In genomic region chr12:72133497-72134055, GRCh38 we compare ENCODE assay signal across 14 cellular contexts.
DNase-seq lines count a peak whose midpoint lies in the region; ATAC-seq and TF ChIP-seq lines count a peak whose summit lies in the region.
"Had no signal": no experiment of that assay in that cellular context is flagged by ENCODE, and none has a peak within 500 bp of the region (broad histone marks: within the 10 kb centered on the region; RNA-seq: fewer than 3 reads in every experiment).

No MANE protein-coding gene starts in this region.

- DNase-seq in NCI-H146 (lab: John Stamatoyannopoulos, UW) (peak; percentile 0), NCI-H146 treated with DMSO at 0.1 percent for 48 hours (lab: John Stamatoyannopoulos, UW; ENCODE audit: unreplicated experiment) (no peak), HT1080 (ENCODE audit: low read depth) (peak; percentile 15), brain microvascular endothelial cell (no peak), trophoblast cell (no peak), lower leg skin (ENCODE audit: low spot score in 2 of 2) (no peak)
- DNase-seq in CD4-positive, alpha-beta T cell = no peak
- DNase-seq: activated T-cell treated with anti-CD3 and anti-CD28 coated beads, Interleukin-2, amount 50 U/mL, for 1 hour; mucosa of descending colon; NCI-H2107; stimulated activated CD8-positive, alpha-beta memory T cell treated with anti-CD3 and anti-CD28 coated beads, Interleukin-4, amount 100 ng/mL, for 48 hours had no signal

- H3K9me3 Mint-ChIP-seq in CD4-positive, alpha-beta T cell = peaks cover 4% of the 10 kb centered on the region

- no peaks in the 10 kb centered on the region for H3K79me2 ChIP-seq in trophoblast cell (ENCODE audit: control insufficient read depth, insufficient read depth, low read length, poor library complexity)

- CTCF ChIA-PET in CD4-positive, alpha-beta T cell (lab: Charles Lee) = no interaction called here

- H3K4ac ChIP-seq in trophoblast cell (ENCODE audit: low read depth, low read length) = no peak overlapping the region

- H3K18ac ChIP-seq in trophoblast cell (ENCODE audit: low read length) = no peak overlapping the region

- H4K8ac ChIP-seq in trophoblast cell (ENCODE audit: low read depth, low read length) = no peak overlapping the region

- intact Hi-C loops in lower leg skin (cut with DNase I; ENCODE audit: low total_unique reads) = no loop called here
- intact Hi-C loops in CD4-positive, alpha-beta T cell (cut with DNase I, micrococcal nuclease) = no loop called here

- H3K4me2 ChIP-seq in trophoblast cell (ENCODE audit: low read length) = no peak overlapping the region

- H3K27ac Mint-ChIP-seq in CD4-positive, alpha-beta T cell = no peak overlapping the region
- H3K27ac Mint-ChIP-seq: IgD-negative memory B cell, progenitor cell of endocrine pancreas had no signal

- H2BK12ac ChIP-seq in trophoblast cell (ENCODE audit: low read length) = no peak overlapping the region

- H3K4me3 ChIP-seq in brain microvascular endothelial cell (ENCODE audit: low read depth, low read length) (no peak overlapping the region), trophoblast cell (ENCODE audit: low read depth, low read length) (no peak overlapping the region), lower leg skin (ENCODE audit: low read depth, poor library complexity, severe bottlenecking) (no peak overlapping the region)
- H3K4me3 ChIP-seq: mucosa of descending colon had no signal

- ATAC-seq in HG03378 (IDR thresholded peaks at IDR 0.05; ENCODE audit: unreplicated experiment) = no peak
- ATAC-seq in CD4-positive, alpha-beta T cell (ENCODE audit: poor library complexity) = no peak
- ATAC-seq: mucosa of descending colon had no signal

- H3K9ac ChIP-seq in trophoblast cell (ENCODE audit: low read length) = no peak overlapping the region

- TF ChIP-seq CTCF in brain microvascular endothelial cell (IDR thresholded peaks at IDR 0.05; ENCODE audit: low read depth, low read length, missing control alignments) (peak; percentile 39), lower leg skin (IDR thresholded peaks at IDR 0.05) (no peak)
- TF ChIP-seq CTCF in CD4-positive, alpha-beta T cell (IDR thresholded peaks at IDR 0.05) = no peak

- H3K27me3 Mint-ChIP-seq in CD4-positive, alpha-beta T cell = no peaks in the 10 kb centered on the region
- H3K27me3 Mint-ChIP-seq: IgD-negative memory B cell, progenitor cell of endocrine pancreas had no signal

- no peak overlapping the region for H2BK120ac ChIP-seq in trophoblast cell (ENCODE audit: insufficient read depth, low read length, poor library complexity)

- no peak overlapping the region for H3K27ac ChIP-seq in brain microvascular endothelial cell
- H3K27ac ChIP-seq in trophoblast cell (ENCODE audit: low read depth, low read length) = no peak overlapping the region
- no peak overlapping the region for H3K27ac ChIP-seq in CD4-positive, alpha-beta T cell (ENCODE audit: low read depth, low read length)

- in situ Hi-C loops in brain microvascular endothelial cell (cut with HindIII; ENCODE audit: low pct_ligation_motif_present, low sequenced_read_pairs) = no loop called here

- no peak overlapping the region for H3K14ac ChIP-seq in trophoblast cell (ENCODE audit: low read length)

- WGBS in trophoblast cell (ENCODE audit: extremely low coverage, insufficient coverage, insufficient read length) = no CpG with 5 or more reads among the region's 1 CpG
- WGBS in lower leg skin, 2 donors = 67% methylated on average over 1 of the region's 1 CpG

- peak overlapping the region; percentile 91 for H3K23ac ChIP-seq in trophoblast cell (ENCODE audit: low read length)

- H3K4me1 ChIP-seq in trophoblast cell (ENCODE audit: control insufficient read depth in 1 of 2, insufficient read depth in 2 of 2, low read length in 2 of 2) = no peaks in the 10 kb centered on the region

- no peaks in the 10 kb centered on the region for H3K79me1 ChIP-seq in trophoblast cell (ENCODE audit: low read length)

- no peak overlapping the region for H2BK5ac ChIP-seq in trophoblast cell (ENCODE audit: low read depth, low read length, poor library complexity)

- no peak overlapping the region for H2AK5ac ChIP-seq in trophoblast cell (ENCODE audit: low read length)

- H4K91ac ChIP-seq in trophoblast cell (ENCODE audit: low read depth, low read length) = no peak overlapping the region

- POLR2A ChIA-PET in CD4-positive, alpha-beta T cell (lab: Charles Lee) = no interaction called here

- no peaks in the 10 kb centered on the region for H3K4me1 Mint-ChIP-seq in CD4-positive, alpha-beta T cell (ENCODE audit: low read depth)
- H3K4me1 Mint-ChIP-seq: IgD-negative memory B cell had no signal

- no peak for TF ChIP-seq POLR2A in lower leg skin (IDR thresholded peaks at IDR 0.05)

- H3K9me3 ChIP-seq in trophoblast cell (ENCODE audit: insufficient read depth, low read depth, low read length) = no peaks in the 10 kb centered on the region
- no peaks in the 10 kb centered on the region for H3K9me3 ChIP-seq in CD4-positive, alpha-beta T cell (ENCODE audit: control insufficient read depth, low read length)
- H3K9me3 ChIP-seq: mucosa of descending colon had no signal

- H3K27me3 ChIP-seq in brain microvascular endothelial cell (replicated peaks) (no peaks in the 10 kb centered on the region), trophoblast cell (ENCODE audit: insufficient read depth, low read length) (no peaks in the 10 kb centered on the region)
- no peaks in the 10 kb centered on the region for H3K27me3 ChIP-seq in CD4-positive, alpha-beta T cell (ENCODE audit: control insufficient read depth, insufficient read depth, low read length)

- H4K12ac ChIP-seq in trophoblast cell (ENCODE audit: low read depth, low read length) = no peak overlapping the region

- H3K4me3 Mint-ChIP-seq in CD4-positive, alpha-beta T cell = no peak overlapping the region
- H3K4me3 Mint-ChIP-seq: IgD-negative memory B cell had no signal

- H3K36me3 Mint-ChIP-seq in CD4-positive, alpha-beta T cell (ENCODE audit: low read depth) = no peaks in the 10 kb centered on the region
- H3K36me3 Mint-ChIP-seq: IgD-negative memory B cell had no signal

- no peak overlapping the region for H2AFZ ChIP-seq in trophoblast cell (ENCODE audit: insufficient read depth, low read length, poor library complexity)

- H3K36me3 ChIP-seq in brain microvascular endothelial cell (replicated peaks) = no peaks in the 10 kb centered on the region
- H3K36me3 ChIP-seq in trophoblast cell (ENCODE audit: control insufficient read depth in 1 of 2, insufficient read depth in 2 of 2, low read length in 2 of 2) = no peaks in the 10 kb centered on the region

Comparison
In these comparisons a context has a peak if more than half of its experiments do, and no peak if none do; other contexts are left out.
1. DNase-seq: peak in NCI-H146 (single experiment) and HT1080 (single experiment); none in NCI-H146 treated with DMSO at 0.1 percent for 48 hours (single experiment), brain microvascular endothelial cell (single experiment), trophoblast cell (0 of 2), lower leg skin (0 of 2) and CD4-positive, alpha-beta T cell (0 of 10).